ENCODE assay signal across 8 cellular contexts in the genomic region with DNA sequence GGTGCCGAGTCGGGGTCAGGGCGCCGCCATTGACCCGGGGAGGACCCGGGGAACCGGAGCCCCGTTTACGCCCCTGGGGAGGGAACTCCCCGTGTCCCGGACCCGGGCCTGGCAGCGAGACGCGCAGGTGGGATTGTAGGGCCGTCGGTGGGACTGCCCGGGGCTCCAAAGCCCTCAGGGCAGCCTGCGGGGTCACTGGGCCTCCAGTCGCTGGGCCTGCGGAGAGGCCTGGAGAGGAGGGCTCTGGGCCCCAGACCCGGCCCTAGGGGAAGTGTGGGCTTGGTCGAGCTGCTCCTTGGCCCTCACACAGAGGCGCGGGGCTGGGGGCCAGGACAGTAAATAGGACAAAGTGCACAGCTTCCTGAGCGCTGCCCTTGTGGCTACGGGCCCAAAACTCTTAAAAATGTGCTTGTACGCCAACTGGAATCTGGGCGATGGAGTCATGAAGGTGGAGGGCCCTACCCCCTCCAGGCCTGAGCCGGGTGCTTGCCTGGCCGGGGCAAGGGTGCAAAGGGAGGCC. TPM values are rescaled to one million over a fixed set of nuclear protein-coding genes. Genes with fewer than 3 reads are reported as not detected.
DNase-seq lines count a peak whose midpoint lies in the region; ATAC-seq and TF ChIP-seq lines count a peak whose summit lies in the region.

No MANE protein-coding gene starts in this region.

- ATAC-seq in foreskin keratinocyte: peak; percentile 2
- ATAC-seq in GM21390 (IDR thresholded peaks at IDR 0.05; ENCODE audit: unreplicated experiment): no peak
- ATAC-seq in GM19351 (IDR thresholded peaks at IDR 0.05; ENCODE audit: unreplicated experiment): no peak

- H3K9ac ChIP-seq in rectal smooth muscle tissue (ENCODE audit: low read length): no peak overlapping the region

- POLR2A ChIA-PET in RWPE1 (lab: Yijun Ruan, JAX; ENCODE audit: low non-redundant PET): no interaction called here

- DNase-seq in GM12865 (ENCODE audit: low read depth): no peak
- DNase-seq in RWPE1 (ENCODE audit: low spot score): no peak
- no peak for DNase-seq in foreskin keratinocyte
- DNase-seq in UCSD-AML1 (lab: John Stamatoyannopoulos, UW; ENCODE audit: unreplicated experiment): no peak
- no peak for DNase-seq in anterior cingulate cortex (lab: John Stamatoyannopoulos, UW)

- H3K27ac ChIP-seq in RWPE1: peak overlapping the region; percentile 39
- peak overlapping the region; percentile 63 for H3K27ac ChIP-seq in foreskin keratinocyte
- no peak overlapping the region for H3K27ac ChIP-seq in rectal smooth muscle tissue (ENCODE audit: low read depth, low read length)

- TF ChIP-seq CTCF in GM12865 (IDR thresholded peaks at IDR 0.05; ENCODE audit: insufficient read depth, low read depth, low read length, missing control alignments) (no peak), RWPE1 (conservative IDR thresholded peaks at IDR 0.05; ENCODE audit: low read depth) (no peak), foreskin keratinocyte (conservative IDR thresholded peaks at IDR 0.05) (no peak)

- H3K4me3 ChIP-seq in GM12865 (ENCODE audit: low read depth, low read length) (peak overlapping the region; percentile 53), rectal smooth muscle tissue (ENCODE audit: low read length) (peak overlapping the region; percentile 74)

- CTCF ChIA-PET in RWPE1 (lab: Yijun Ruan, JAX): interaction anchor here (0.7 kb wide), 1 partner anchor 325 kb away, joined by 3 read pairs; no protein-coding TSS in a partner anchor

- H3K36me3 ChIP-seq in rectal smooth muscle tissue (ENCODE audit: control insufficient read depth, insufficient read depth, low read length): no peaks in the 10 kb centered on the region

- no peaks in the 10 kb centered on the region for H3K4me1 ChIP-seq in foreskin keratinocyte
- no peaks in the 10 kb centered on the region for H3K4me1 ChIP-seq in rectal smooth muscle tissue (ENCODE audit: control insufficient read depth, insufficient read depth, low read length)

- H3K27me3 ChIP-seq in foreskin keratinocyte (no peaks in the 10 kb centered on the region), rectal smooth muscle tissue (ENCODE audit: control insufficient read depth, insufficient read depth, low read length) (no peaks in the 10 kb centered on the region)

RNA-seq across cellular contexts. Expression of a gene that starts 0.7 kb away (rescaled TPM):
- total RNA-seq in foreskin keratinocyte: 10.4 and 13.4 TPM in 2 replicates
- polyA plus RNA-seq in foreskin keratinocyte: 11.0 and 14.4 TPM in 2 replicates
